23 cellular contexts compared by ENCODE assay signal in genomic region chr5:174972291-174972690, GRCh38.
DNase-seq lines count a peak whose midpoint lies in the region; ATAC-seq and TF ChIP-seq lines count a peak whose summit lies in the region.
"Had no signal": no experiment of that assay in that cellular context is flagged by ENCODE, and none has a peak within 500 bp of the region (broad histone marks: within the 10 kb centered on the region; RNA-seq: fewer than 3 reads in every experiment).

No MANE protein-coding gene starts in this region.

- no peak for ATAC-seq in naive thymus-derived CD4-positive, alpha-beta T cell
- ATAC-seq: Panc1; stimulated activated naive B cell treated with anti-CD40 and anti-IgM and Interleukin-4, amounts not matched to agents 10 μg/mL and 1 μg/mL and 100 μg/mL, for 72 hours had no signal

- TF ChIP-seq POLR2A in prostate gland (IDR thresholded peaks at IDR 0.05), result no peak

- 0 out of 2 replicates have a peak, but pooled peaks cover 4% of the 10 kb centered on the region for H3K27me3 ChIP-seq in PC-9 (ENCODE audit: insufficient read depth, low read depth)
- no peaks in the 10 kb centered on the region for H3K27me3 ChIP-seq in naive thymus-derived CD4-positive, alpha-beta T cell (ENCODE audit: control insufficient read depth in 2 of 2, insufficient read depth in 2 of 2, low read length in 2 of 2)
- no peaks in the 10 kb centered on the region for H3K27me3 ChIP-seq in prostate gland (replicated peaks; ENCODE audit: insufficient read depth)
- H3K27me3 ChIP-seq: tibial nerve had no signal

- H3K36me3 ChIP-seq in PC-9 (ENCODE audit: low read depth), result no peaks in the 10 kb centered on the region
- no peaks in the 10 kb centered on the region for H3K36me3 ChIP-seq in naive thymus-derived CD4-positive, alpha-beta T cell (ENCODE audit: control insufficient read depth in 2 of 3, insufficient read depth in 3 of 3, low read length in 3 of 3)
- H3K36me3 ChIP-seq in prostate gland, result no peaks in the 10 kb centered on the region
- H3K36me3 ChIP-seq: tibial nerve had no signal

- POLR2A ChIA-PET in PC-9 (lab: Charles Lee; ENCODE audit: unreplicated experiment), result no interaction called here
- POLR2A ChIA-PET in naive thymus-derived CD4-positive, alpha-beta T cell (lab: Charles Lee), result no interaction called here

- in situ Hi-C loops in GM13976 (cut with MboI; ENCODE audit: low sequenced_read_pairs, unreplicated experiment), result no loop called here

- no peaks in the 10 kb centered on the region for H3K79me2 ChIP-seq in PC-9 (ENCODE audit: low read depth)

- no peaks in the 10 kb centered on the region for H3K4me1 Mint-ChIP-seq in naive thymus-derived CD4-positive, alpha-beta T cell
- H3K4me1 Mint-ChIP-seq: activated naive CD8-positive, alpha-beta T cell treated with anti-CD3 and anti-CD28 coated beads, Interleukin-2, amount 10 ng/mL, durations not matched to agents 7 days and 5 days; brain; CD4-positive, CD25-positive, alpha-beta regulatory T cell had no signal

- WGBS in prostate gland, result 50% methylated on average over 2 of the region's 2 CpGs

- no peak overlapping the region for H3K27ac ChIP-seq in PC-9
- H3K27ac ChIP-seq in naive thymus-derived CD4-positive, alpha-beta T cell (ENCODE audit: low read depth, low read length), result no peak overlapping the region
- H3K27ac ChIP-seq in prostate gland, result no peak overlapping the region
- H3K27ac ChIP-seq: coronary artery, SK-N-MC, tibial nerve had no signal

- H3K27me3 Mint-ChIP-seq in naive thymus-derived CD4-positive, alpha-beta T cell, result peaks cover 0 to 35% (median 30%) of the 10 kb centered on the region in 5 donors

- TF ChIP-seq CTCF in PC-9 (conservative IDR thresholded peaks at IDR 0.05) (no peak), prostate gland (IDR thresholded peaks at IDR 0.05) (no peak), GM13976 (IDR thresholded peaks at IDR 0.05; ENCODE audit: borderline replicate concordance, control extremely low read depth, extremely low read depth, insufficient read depth, missing control alignments) (no peak)

- H3K9me2 ChIP-seq in PC-9 (ENCODE audit: insufficient read depth), result no peaks in the 10 kb centered on the region

- H2AFZ ChIP-seq in PC-9, result no peak overlapping the region

- no peak overlapping the region for H3K4me3 Mint-ChIP-seq in naive thymus-derived CD4-positive, alpha-beta T cell
- H3K4me3 Mint-ChIP-seq: activated naive CD8-positive, alpha-beta T cell treated with anti-CD3 and anti-CD28 coated beads, Interleukin-2, amount 10 ng/mL, durations not matched to agents 7 days and 5 days; brain; CD4-positive, CD25-positive, alpha-beta regulatory T cell; stimulated activated naive B cell treated with anti-CD40 and anti-IgM and Interleukin-4, amounts not matched to agents 10 μg/mL and 1 μg/mL and 100 μg/mL, for 72 hours had no signal

- H4K20me1 ChIP-seq in PC-9 (ENCODE audit: insufficient read depth), result no peaks in the 10 kb centered on the region

- H3F3A ChIP-seq in PC-9 (ENCODE audit: insufficient read depth, low read depth), result no peaks in the 10 kb centered on the region

- H3K9me3 ChIP-seq in PC-9 (ENCODE audit: insufficient read depth, low read depth) (no peaks in the 10 kb centered on the region), prostate gland (no peaks in the 10 kb centered on the region)
- peaks cover 0 to 3% (median 0%) of the 10 kb centered on the region in 3 experiments for H3K9me3 ChIP-seq in naive thymus-derived CD4-positive, alpha-beta T cell (ENCODE audit: control insufficient read depth in 2 of 3, low read length in 3 of 3)

- CTCF ChIA-PET in PC-9 (lab: Charles Lee), result no interaction called here
- CTCF ChIA-PET in naive thymus-derived CD4-positive, alpha-beta T cell (lab: Charles Lee), result interaction anchor here (1.0 kb wide), 1 partner anchor 21 kb away, joined by 4 read pairs; no protein-coding TSS in a partner anchor

- peak overlapping the region; percentile 35; the same call in 1 of the 2 replicates for H3K4me2 ChIP-seq in PC-9

- intact Hi-C loops in PC-9 (cut with micrococcal nuclease; ENCODE audit: unreplicated experiment), result no loop called here
- intact Hi-C loops in naive thymus-derived CD4-positive, alpha-beta T cell (cut with micrococcal nuclease), result no loop called here
- intact Hi-C loops in prostate gland (cut with DNase I), result no loop called here

- DNase-seq in DMS79 (lab: John Stamatoyannopoulos, UW) (peak; percentile 84), NCI-H128 (lab: John Stamatoyannopoulos, UW; ENCODE audit: unreplicated experiment) (peak; percentile 13), PC-9 (peak in 1 of 2 experiments; percentile 64), mucosa of gallbladder (ENCODE audit: low spot score) (peak; percentile 62), NCI-H226 (no peak), prostate gland (ENCODE audit: low spot score) (no peak), GM13976 (ENCODE audit: low spot score) (no peak)
- DNase-seq in naive thymus-derived CD4-positive, alpha-beta T cell, result no peak
- DNase-seq: activated CD4-positive, CD25-positive, alpha-beta regulatory T cell treated with anti-CD3 and anti-CD28 coated beads, Interleukin-2, amount 50 U/mL, for 72 hours; activated CD8-positive, alpha-beta memory T cell treated with anti-CD3 and anti-CD28 coated beads for 24 hours; activated naive CD8-positive, alpha-beta T cell treated with anti-CD3 and anti-CD28 coated beads, Interleukin-2, amount 10 ng/mL, durations not matched to agents 7 days and 5 days; CD4-positive, CD25-positive, alpha-beta regulatory T cell; HCEC 1CT; NCI-H1436 treated with DMSO at 0.1 percent for 48 hours; NCI-H69; retina; stimulated activated CD4-positive, alpha-beta T cell treated with anti-CD3 and anti-CD28 coated beads, Interleukin-15, amount 100 ng/mL, for 24 hours; stimulated activated naive B cell treated with anti-CD40 and anti-IgM and Interleukin-4, amounts not matched to agents 10 μg/mL and 1 μg/mL and 100 μg/mL, for 72 hours had no signal

- no TSS peak for BruUV-seq in PC-9 (replicated peaks; lab: Mats Ljungman, UMichigan)

- H3K9me3 Mint-ChIP-seq in naive thymus-derived CD4-positive, alpha-beta T cell, result peaks cover 0 to 39% (median 16%) of the 10 kb centered on the region in 11 donors
- H3K9me3 Mint-ChIP-seq: activated naive CD8-positive, alpha-beta T cell treated with anti-CD3 and anti-CD28 coated beads, Interleukin-2, amount 10 ng/mL, durations not matched to agents 7 days and 5 days had no signal

- H3K4me1 ChIP-seq in PC-9 (replicated peaks; ENCODE audit: insufficient read depth) (no peaks in the 10 kb centered on the region), prostate gland (replicated peaks) (no peaks in the 10 kb centered on the region)
- H3K4me1 ChIP-seq in naive thymus-derived CD4-positive, alpha-beta T cell (ENCODE audit: control insufficient read depth in 2 of 2, insufficient read depth in 2 of 2, low read length in 2 of 2), result no peaks in the 10 kb centered on the region
- H3K4me1 ChIP-seq: tibial nerve had no signal

- H3K27ac Mint-ChIP-seq in naive thymus-derived CD4-positive, alpha-beta T cell, result no peak overlapping the region
- H3K27ac Mint-ChIP-seq: activated naive CD8-positive, alpha-beta T cell treated with anti-CD3 and anti-CD28 coated beads, Interleukin-2, amount 10 ng/mL, durations not matched to agents 7 days and 5 days; brain; CD4-positive, CD25-positive, alpha-beta regulatory T cell; stimulated activated naive B cell treated with anti-CD40 and anti-IgM and Interleukin-4, amounts not matched to agents 10 μg/mL and 1 μg/mL and 100 μg/mL, for 72 hours had no signal

- H3K36me3 Mint-ChIP-seq in naive thymus-derived CD4-positive, alpha-beta T cell, result peaks cover 0 to 8% (median 0%) of the 10 kb centered on the region in 5 donors
- H3K36me3 Mint-ChIP-seq: activated naive CD8-positive, alpha-beta T cell treated with anti-CD3 and anti-CD28 coated beads, Interleukin-2, amount 10 ng/mL, durations not matched to agents 7 days and 5 days; brain; CD4-positive, CD25-positive, alpha-beta regulatory T cell; stimulated activated naive B cell treated with anti-CD40 and anti-IgM and Interleukin-4, amounts not matched to agents 10 μg/mL and 1 μg/mL and 100 μg/mL, for 72 hours had no signal

- no peak overlapping the region for H3K4me3 ChIP-seq in PC-9
- H3K4me3 ChIP-seq in naive thymus-derived CD4-positive, alpha-beta T cell (ENCODE audit: low read length), result no peak overlapping the region
- H3K4me3 ChIP-seq in prostate gland, result no peak overlapping the region
- H3K4me3 ChIP-seq: coronary artery, SK-N-MC, tibial nerve had no signal

Comparison
In these comparisons a context has a peak if more than half of its experiments do, and no peak if none do; other contexts are left out.
1. DNase-seq: peak in DMS79 (single experiment), NCI-H128 (single experiment) and mucosa of gallbladder (single experiment); none in NCI-H226 (single experiment), naive thymus-derived CD4-positive, alpha-beta T cell (0 of 9), prostate gland (single experiment) and GM13976 (single experiment).